Comparison of ENCODE assay signal across 23 cellular contexts in genomic region chr5:179936976-179937681, GRCh38. TPM values are rescaled to one million over a fixed set of nuclear protein-coding genes. Genes with fewer than 3 reads are reported as not detected.
DNase-seq lines count a peak whose midpoint lies in the region; ATAC-seq, FAIRE-seq and TF ChIP-seq lines count a peak whose summit lies in the region.
"Had no signal": no experiment of that assay in that cellular context is flagged by ENCODE, and none has a peak within 500 bp of the region (broad histone marks: within the 10 kb centered on the region; RNA-seq: fewer than 3 reads in every experiment).

No MANE protein-coding gene starts in this region.

- H3K9me3 Mint-ChIP-seq in activated T-cell treated with anti-CD3 and anti-CD28 coated beads, Interleukin-2, amount 50 U/mL, for 24 hours = no peaks in the 10 kb centered on the region
- H3K9me3 Mint-ChIP-seq: CD4-positive, alpha-beta T cell; HFFc6 had no signal

- RAD21 ChIA-PET in GM12878 (lab: Charles Lee; ENCODE audit: unreplicated experiment) = no interaction called here

- no peaks in the 10 kb centered on the region for H3K36me3 Mint-ChIP-seq in activated T-cell treated with anti-CD3 and anti-CD28 coated beads, Interleukin-2, amount 50 U/mL, for 24 hours (ENCODE audit: low read depth)

- no peak overlapping the region for H2AFZ ChIP-seq in GM12878 (ENCODE audit: control insufficient read depth, low read depth, low read length)

- H3K9ac ChIP-seq in GM12878 (ENCODE audit: control insufficient read depth, insufficient read depth, low read length) (no peak overlapping the region), kidney (ENCODE audit: low read length in 2 of 2) (no peak overlapping the region)
- H3K9ac ChIP-seq: KMS-11 had no signal

- H3K4me3 ChIP-seq in GM12878 (no peak overlapping the region), kidney (ENCODE audit: low read length in 2 of 2) (no peak overlapping the region), left ventricle myocardium inferior (no peak overlapping the region), aorta (ENCODE audit: low read length in 2 of 2) (no peak overlapping the region)

- POLR2A ChIA-PET in GM12878 (lab: Charles Lee) = no interaction called here

- BruUV-seq in GM12878 (replicated peaks; lab: Mats Ljungman, UMichigan) = no TSS peak

- H3K9me3 ChIP-seq in GM12878 (replicated peaks; ENCODE audit: control insufficient read depth, insufficient read depth, low read length) (no peaks in the 10 kb centered on the region), kidney (ENCODE audit: control insufficient read depth in 1 of 2, low read length in 2 of 2) (no peaks in the 10 kb centered on the region), left ventricle myocardium inferior (replicated peaks) (no peaks in the 10 kb centered on the region), aorta (ENCODE audit: control insufficient read depth, low read length) (peaks cover 1% of the 10 kb centered on the region)
- H3K9me3 ChIP-seq: Caco-2 had no signal

- H3K36me3 ChIP-seq in GM12878 (ENCODE audit: control insufficient read depth in 2 of 2, insufficient read depth in 2 of 2, low read length in 1 of 2) = no peaks in the 10 kb centered on the region
- H3K36me3 ChIP-seq in kidney (ENCODE audit: control insufficient read depth in 1 of 2, insufficient read depth in 2 of 2, low read length in 2 of 2) = no peaks in the 10 kb centered on the region
- H3K36me3 ChIP-seq in left ventricle myocardium inferior = no peaks in the 10 kb centered on the region
- H3K36me3 ChIP-seq in aorta (ENCODE audit: control insufficient read depth in 1 of 2, insufficient read depth in 2 of 2, low read length in 1 of 2) = no peaks in the 10 kb centered on the region

- intact Hi-C loops in GM12878 (cut with micrococcal nuclease; ENCODE audit: unreplicated experiment) (no loop called here), kidney (cut with DNase I) (no loop called here), left ventricle myocardium inferior (cut with micrococcal nuclease) (no loop called here), aorta (cut with DNase I) (no loop called here)

- TF ChIP-seq RAD21 in GM12878 (IDR thresholded peaks at IDR 0.05; ENCODE audit: insufficient read depth, low read depth, low read length) = no peak

- no peak for TF ChIP-seq CTCF in GM12878 (IDR thresholded peaks at IDR 0.05 in 2 of 3, conservative IDR thresholded peaks at IDR 0.05 in 1 of 3; ENCODE audit: control insufficient read depth in 2 of 3, extremely low read depth in 1 of 3, insufficient read depth in 1 of 3, low read depth in 3 of 3, low read length in 3 of 3)
- TF ChIP-seq CTCF in kidney (IDR thresholded peaks at IDR 0.05; ENCODE audit: borderline replicate concordance, extremely low read depth, insufficient read depth) = no peak
- no peak for TF ChIP-seq CTCF in left ventricle myocardium inferior (IDR thresholded peaks at IDR 0.05; ENCODE audit: borderline replicate concordance)

- H3K4me2 ChIP-seq in GM12878 (ENCODE audit: control insufficient read depth, insufficient read depth) = no peak overlapping the region
- H3K4me2 ChIP-seq: KMS-11 had no signal

- DNase-seq in GM12878 (ENCODE audit: low read depth, low spot score) (no peak), kidney (no peak), left ventricle myocardium inferior (no peak), aorta (no peak)
- DNase-seq in activated T-cell treated with anti-CD3 and anti-CD28 coated beads, Interleukin-2, amount 50 U/mL, for 24 hours = no peak
- DNase-seq: 8988T; ACHN; AML-193; Caco-2; CD4-positive, alpha-beta T cell; DMS153; DMS79; GOT3; H7; HFFc6 had no signal

- SMC1A ChIA-PET in GM12878 (lab: Charles Lee; ENCODE audit: uncharacterized antibody, unreplicated experiment) = interaction anchor here (0.6 kb wide), 1 partner anchor 56 kb away, joined by 3 read pairs; no protein-coding TSS in a partner anchor

- H3K27me3 Mint-ChIP-seq in activated T-cell treated with anti-CD3 and anti-CD28 coated beads, Interleukin-2, amount 50 U/mL, for 24 hours = no peaks in the 10 kb centered on the region
- H3K27me3 Mint-ChIP-seq: CD4-positive, alpha-beta T cell had no signal

- ATAC-seq in GM12878 = no peak
- no peak for ATAC-seq in aorta (ENCODE audit: low FRiP score)
- no peak for ATAC-seq in HG02610 (IDR thresholded peaks at IDR 0.05; ENCODE audit: unreplicated experiment)
- ATAC-seq: HCT116 had no signal

- no peaks in the 10 kb centered on the region for H3K4me1 ChIP-seq in GM12878 (ENCODE audit: control insufficient read depth, insufficient read depth, low read length)
- H3K4me1 ChIP-seq in kidney (ENCODE audit: control insufficient read depth in 1 of 2, insufficient read depth in 1 of 2, low read depth in 1 of 2, low read length in 2 of 2) = no peaks in the 10 kb centered on the region
- H3K4me1 ChIP-seq in left ventricle myocardium inferior = no peaks in the 10 kb centered on the region
- H3K4me1 ChIP-seq in aorta (ENCODE audit: control insufficient read depth in 1 of 2, insufficient read depth in 2 of 2, low read length in 2 of 2) = no peaks in the 10 kb centered on the region
- H3K4me1 ChIP-seq: Caco-2 had no signal

- no peaks in the 10 kb centered on the region for H3K4me1 Mint-ChIP-seq in activated T-cell treated with anti-CD3 and anti-CD28 coated beads, Interleukin-2, amount 50 U/mL, for 24 hours (ENCODE audit: low read depth)

- H3K27ac ChIP-seq in GM12878 (ENCODE audit: control insufficient read depth, insufficient read depth) = no peak overlapping the region
- H3K27ac ChIP-seq in kidney (ENCODE audit: low read depth in 2 of 2, low read length in 2 of 2) = no peak overlapping the region
- no peak overlapping the region for H3K27ac ChIP-seq in left ventricle myocardium inferior (replicated peaks)
- H3K27ac ChIP-seq in aorta (ENCODE audit: low read depth in 1 of 2, low read length in 2 of 2) = no peak overlapping the region
- H3K27ac ChIP-seq: C4-2B, KMS-11 had no signal

- no peaks in the 10 kb centered on the region for H3K79me2 ChIP-seq in GM12878 (ENCODE audit: control insufficient read depth, insufficient read depth, low read length)

- FAIRE-seq in A204.1 (lab: Jason Lieb, UNC) (peak; percentile 96), G401.6 (lab: Jason Lieb, UNC) (peak; percentile 87), GM12878 (lab: Jason Lieb, UNC) (no peak), kidney (lab: Jason Lieb, UNC) (peak; percentile 79)
- FAIRE-seq: GM12891, GM18507 had no signal

- CTCF ChIA-PET in GM12878 (lab: Yijun Ruan, JAX) = no interaction called here

- no peaks in the 10 kb centered on the region for H4K20me1 ChIP-seq in GM12878 (ENCODE audit: control insufficient read depth, insufficient read depth)

- WGBS in GM12878 (ENCODE audit: insufficient coverage, insufficient replicate concordance, low lambda C conversion rate, missing lambda C conversion rate) = 31% methylated on average over 13 of the region's 13 CpGs
- WGBS in aorta, 2 donors = 94 to 95% methylated on average over 13 of the region's 13 CpGs

- no peak for TF ChIP-seq EP300 in GM12878 (IDR thresholded peaks at IDR 0.05; ENCODE audit: borderline replicate concordance in 1 of 2, control insufficient read depth in 1 of 2, low read depth in 2 of 2, low read length in 2 of 2)

- H3K27ac Mint-ChIP-seq in activated T-cell treated with anti-CD3 and anti-CD28 coated beads, Interleukin-2, amount 50 U/mL, for 24 hours = no peak overlapping the region
- H3K27ac Mint-ChIP-seq: CD4-positive, alpha-beta T cell; HFFc6 had no signal

- in situ Hi-C loops in GM12878 (cut with MboI) = no loop called here

- H3K27me3 ChIP-seq in GM12878 (replicated peaks in 1 of 2; ENCODE audit: control insufficient read depth in 2 of 2, insufficient read depth in 2 of 2, low read length in 1 of 2) (no peaks in the 10 kb centered on the region), left ventricle myocardium inferior (ENCODE audit: low read depth) (no peaks in the 10 kb centered on the region), aorta (ENCODE audit: control insufficient read depth in 1 of 2, insufficient read depth in 2 of 2, low read length in 1 of 2) (no peaks in the 10 kb centered on the region)

- H3K4me3 Mint-ChIP-seq in activated T-cell treated with anti-CD3 and anti-CD28 coated beads, Interleukin-2, amount 50 U/mL, for 24 hours = no peak overlapping the region
- H3K4me3 Mint-ChIP-seq: CD4-positive, alpha-beta T cell; HFFc6 had no signal

- TF ChIP-seq POLR2A in GM12878 (IDR thresholded peaks at IDR 0.05; ENCODE audit: low read depth, low read length) = no peak

TF ChIP-seq in GM12878, 131 proteins besides CTCF, POLR2A, EP300 and RAD21 (continues in another document):
- TF ChIP-seq KAT2A (conservative IDR thresholded peaks at IDR 0.05; ENCODE audit: control insufficient read depth, low read depth, low read length) (no peak), POLR2AphosphoS2 (IDR thresholded peaks at IDR 0.05; ENCODE audit: low read depth, low read length) (no peak), BMI1 (IDR thresholded peaks at IDR 0.05; ENCODE audit: borderline replicate concordance) (peak; percentile 77)

RNA-seq across cellular contexts. Expression of gene TBC1D9B, which starts 29.4 kb away (rescaled TPM):
- 235 and 272 TPM in 2 replicates for total RNA-seq in GM12878 (2013; cell fraction: nucleolus; rRNA removed)
- total RNA-seq in GM12878 (2014; rRNA removed) (18.9 and 26.4 TPM in 2 replicates), GM12878 (2014; rRNA removed; fragmentation: Illumina TruSeq; extraction: Trizol) (31.0 and 33.1 TPM in 2 replicates), GM12878 (2021) (63.7 and 74.2 TPM in 2 replicates), kidney (117 TPM), left ventricle myocardium inferior (31.1 TPM), aorta (100 to 1,000 TPM in 1 of 2 donors, 10 to 100 TPM in 1; 90.0 to 120 TPM)
- polyA plus RNA-seq in GM12878 (2011; ENCODE audit: low read depth) = 23.4 TPM
- polyA plus RNA-seq in GM12878 (2011; rRNA removed) (30.6 and 42.7 TPM in 2 replicates), GM12878 (2014; fragmentation: Illumina TruSeq; extraction: Trizol) (25.4 and 34.2 TPM in 2 replicates), GM12878 (2014; fragmentation: Nextera tagmentation; extraction: Ambion mirVana) (1 to 10 TPM; 4.0 to 8.3 TPM), GM12878 (2014; rRNA removed) (61.6 and 63.0 TPM in 2 replicates), GM12878 (2016; fragmentation: Nextera tagmentation; extraction: Ambion mirVana) (10 to 100 TPM; 34.9 to 36.4 TPM), kidney (ENCODE audit: insufficient read depth, low read depth, low replicate concordance) (49.5 TPM), aorta (10 to 100 TPM; 32.1 to 60.2 TPM)
- polyA plus RNA-seq in GM12878 (2011; cell fraction: cytosol; rRNA removed) = 47.0 and 56.2 TPM in 2 replicates
- 385 and 407 TPM in 2 replicates for polyA plus RNA-seq in GM12878 (2011; cell fraction: nucleus; rRNA removed)
- 45.9 and 56.5 TPM in 2 replicates for polyA plus RNA-seq in GM12878 (2012)
- 43.5 and 76.1 TPM in 2 replicates for polyA minus RNA-seq in GM12878 (2011; rRNA and poly(A)+ RNA removed)
- 27.5 and 28.4 TPM in 2 replicates for polyA minus RNA-seq in GM12878 (2011; cell fraction: cytosol; rRNA and poly(A)+ RNA removed)
- polyA minus RNA-seq in GM12878 (2011; cell fraction: nucleus; rRNA and poly(A)+ RNA removed) = 81.2 and 102 TPM in 2 replicates
